25 cellular contexts compared by ENCODE assay signal in the genomic region with DNA sequence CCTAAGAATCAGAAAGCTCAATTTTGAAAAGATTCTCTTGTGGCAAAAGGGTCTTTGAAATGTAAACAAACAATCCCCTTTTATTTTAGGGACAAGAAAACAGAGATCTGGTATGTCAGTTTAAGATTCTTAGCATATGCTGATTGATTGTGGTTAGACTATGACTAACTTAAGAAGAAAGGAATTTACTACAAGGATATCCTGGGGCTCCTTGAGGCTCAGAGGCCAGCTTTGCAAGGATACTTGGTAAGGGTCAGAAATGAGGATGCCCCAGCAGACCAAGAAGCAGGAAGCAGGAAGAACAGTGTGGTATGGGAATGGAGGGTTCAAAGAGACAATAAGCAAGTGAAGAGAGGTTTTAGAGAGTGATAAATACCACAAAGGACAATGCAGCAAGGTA.
DNase-seq lines count a peak whose midpoint lies in the region; ATAC-seq lines count a peak whose summit lies in the region.
"Had no signal": no experiment of that assay in that cellular context is flagged by ENCODE, and none has a peak within 500 bp of the region (broad histone marks: within the 10 kb centered on the region; RNA-seq: fewer than 3 reads in every experiment).

No MANE protein-coding gene starts in this region.

- DNase-seq in ELR (ENCODE audit: low read depth) (peak; percentile 4), RPMI7951 (ENCODE audit: low read depth) (peak; percentile 32), fibroblast of peridontal ligament (ENCODE audit: extremely low read depth) (peak; percentile 21), mesenchymal stem cell (peak; percentile 1), COLO668 (lab: John Stamatoyannopoulos, UW; ENCODE audit: unreplicated experiment) (no peak)
- no peak for DNase-seq in NK-92 treated with Interleukin-12 subunit alpha and Interleukin-12 subunit beta, amount 100 ng/mL, for 24 hours (lab: John Stamatoyannopoulos, UW)
- DNase-seq: ACHN; activated CD4-positive, alpha-beta T cell treated with anti-CD3 and anti-CD28 coated beads, Interleukin-2, amount 50 U/mL, for 48 hours; activated CD4-positive, CD25-positive, alpha-beta regulatory T cell; activated CD8-positive, alpha-beta memory T cell treated with anti-CD3 and anti-CD28 coated beads, Interleukin-2, amount 50 U/mL, for 48 hours; Caco-2; DMS79 treated with DMSO at 0.1 percent for 48 hours; effector CD4-positive, alpha-beta T cell; left colon; NCI-H2081; NCI-H345; occipital lobe; stimulated activated CD4-positive, alpha-beta T cell treated with anti-CD3 and anti-CD28 coated beads, Interleukin-4, amount 100 ng/mL, for 1 hour; stimulated activated naive CD4-positive, alpha-beta T cell; SW 1271 had no signal

- H3K4me3 ChIP-seq in mesenchymal stem cell (ENCODE audit: insufficient read depth in 1 of 2, low read depth in 1 of 2, low read length in 2 of 2): no peak overlapping the region
- H3K4me3 ChIP-seq: gastroesophageal sphincter, right atrium auricular region had no signal

- H2BK12ac ChIP-seq in mesenchymal stem cell (ENCODE audit: low read length in 2 of 2): no peak overlapping the region

- H2AK5ac ChIP-seq in mesenchymal stem cell (ENCODE audit: low read length, severe bottlenecking): no peak overlapping the region

- ATAC-seq in HG02973 (IDR thresholded peaks at IDR 0.05; ENCODE audit: unreplicated experiment) (no peak), GM21423 (IDR thresholded peaks at IDR 0.05; ENCODE audit: unreplicated experiment) (no peak)
- ATAC-seq: activated T-helper 17 cell treated with anti-CD3 and anti-CD28 coated beads, Interleukin-2, amount 50 U/mL, for 72 hours; gastroesophageal sphincter; left colon had no signal

- no peak overlapping the region for H3K4me2 ChIP-seq in mesenchymal stem cell (ENCODE audit: low read length, poor library complexity, severe bottlenecking)

- no peak overlapping the region for H2BK120ac ChIP-seq in mesenchymal stem cell (ENCODE audit: low read depth, low read length)

- H3K4me1 ChIP-seq in mesenchymal stem cell (ENCODE audit: control insufficient read depth, insufficient read depth, low read depth, low read length): peaks cover 3% of the 10 kb centered on the region
- H3K4me1 ChIP-seq: Caco-2, gastroesophageal sphincter, right atrium auricular region had no signal

- no peaks in the 10 kb centered on the region for H3K9me3 ChIP-seq in mesenchymal stem cell (ENCODE audit: control insufficient read depth, low read length)
- H3K9me3 ChIP-seq: Caco-2, gastroesophageal sphincter, right atrium auricular region had no signal

- H3K4ac ChIP-seq in mesenchymal stem cell (ENCODE audit: low read depth in 1 of 2, low read length in 2 of 2): no peak overlapping the region

- no peak overlapping the region for H2BK5ac ChIP-seq in mesenchymal stem cell (ENCODE audit: low read depth, low read length, poor library complexity, severe bottlenecking)

- H2AFZ ChIP-seq in mesenchymal stem cell (ENCODE audit: low read depth, low read length): no peak overlapping the region

- no peak overlapping the region for H2BK15ac ChIP-seq in mesenchymal stem cell (ENCODE audit: low read depth, poor library complexity, severe bottlenecking)

- H3K79me1 ChIP-seq in mesenchymal stem cell (replicated peaks; ENCODE audit: low read length, poor library complexity, severe bottlenecking): no peaks in the 10 kb centered on the region

- no peak overlapping the region for H4K8ac ChIP-seq in mesenchymal stem cell (ENCODE audit: low read length)

- H3K23ac ChIP-seq in mesenchymal stem cell (ENCODE audit: low read length in 2 of 2): no peak overlapping the region

- H3K18ac ChIP-seq in mesenchymal stem cell (ENCODE audit: low read depth in 1 of 2, low read length in 2 of 2): no peak overlapping the region

- H3K27me3 ChIP-seq in mesenchymal stem cell (ENCODE audit: control insufficient read depth in 1 of 2, insufficient read depth in 1 of 2, low read length in 2 of 2): peaks cover 0 to 18% of the 10 kb centered on the region in 2 experiments
- H3K27me3 ChIP-seq: gastroesophageal sphincter, right atrium auricular region had no signal

- no peaks in the 10 kb centered on the region for H3K36me3 ChIP-seq in mesenchymal stem cell (ENCODE audit: control insufficient read depth in 1 of 2, insufficient read depth in 2 of 2, low read depth in 1 of 2, low read length in 2 of 2)
- H3K36me3 ChIP-seq: gastroesophageal sphincter, right atrium auricular region had no signal

- H4K91ac ChIP-seq in mesenchymal stem cell (ENCODE audit: low read length): no peak overlapping the region

- H3K9ac ChIP-seq in mesenchymal stem cell (ENCODE audit: low read length): no peak overlapping the region

- H3K14ac ChIP-seq in mesenchymal stem cell (ENCODE audit: low read length in 2 of 2): no peak overlapping the region

- no peak overlapping the region for H3K27ac ChIP-seq in mesenchymal stem cell (ENCODE audit: low read length, poor library complexity, severe bottlenecking)
- H3K27ac ChIP-seq: gastroesophageal sphincter, right atrium auricular region had no signal

Comparison
In these comparisons a context has a peak if more than half of its experiments do, and no peak if none do; other contexts are left out.
1. DNase-seq: peak in ELR (single experiment), RPMI7951 (single experiment), fibroblast of peridontal ligament (single experiment) and mesenchymal stem cell (single experiment); none in NK-92 treated with Interleukin-12 subunit alpha and Interleukin-12 subunit beta, amount 100 ng/mL, for 24 hours (single experiment) and COLO668 (single experiment).